Comparison of ENCODE assay signal across 27 cellular contexts in the genomic region with DNA sequence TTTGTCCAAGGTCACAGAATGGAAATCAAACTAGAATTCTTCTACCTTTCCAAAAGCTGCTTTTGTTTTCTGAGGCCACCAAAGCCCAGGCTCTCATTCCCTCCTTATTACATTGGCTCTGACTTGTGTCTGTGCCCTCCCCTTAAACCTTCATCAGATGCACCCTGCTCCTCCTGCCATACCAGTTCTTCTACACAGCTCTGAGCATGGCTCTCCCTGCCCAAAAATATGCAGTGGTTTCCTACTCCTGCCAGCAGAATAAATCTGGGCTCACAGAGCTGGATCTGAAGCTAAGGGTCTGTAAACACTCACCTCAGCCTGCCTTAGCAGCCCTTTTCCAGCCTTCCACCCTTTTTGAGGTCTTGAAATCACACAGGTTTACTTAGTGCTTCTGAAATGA. TPM values are rescaled to one million over a fixed set of nuclear protein-coding genes. Genes with fewer than 3 reads are reported as not detected.
DNase-seq lines count a peak whose midpoint lies in the region; ATAC-seq, FAIRE-seq and TF ChIP-seq lines count a peak whose summit lies in the region.
"Had no signal": no experiment of that assay in that cellular context is flagged by ENCODE, and none has a peak within 500 bp of the region (broad histone marks: within the 10 kb centered on the region; RNA-seq: fewer than 3 reads in every experiment).

No MANE protein-coding gene starts in this region.

- peak; percentile 23 for FAIRE-seq in keratinocyte (lab: Jason Lieb, UNC)
- FAIRE-seq: A549, H1 had no signal

- no peak for TF ChIP-seq POLR2A in right lobe of liver (IDR thresholded peaks at IDR 0.05)

- H3K9me3 ChIP-seq in keratinocyte (ENCODE audit: control insufficient read depth, low read depth, low read length) (no peaks in the 10 kb centered on the region), smooth muscle cell (replicated peaks; ENCODE audit: low read depth) (no peaks in the 10 kb centered on the region), right atrium auricular region (no peaks in the 10 kb centered on the region), right lobe of liver (no peaks in the 10 kb centered on the region)
- H3K9me3 ChIP-seq: A549, psoas muscle had no signal

- TF ChIP-seq CTCF in astrocyte of the cerebellum (IDR thresholded peaks at IDR 0.05; ENCODE audit: low read depth, low read length, missing control alignments): no peak
- no peak for TF ChIP-seq CTCF in keratinocyte (optimal IDR thresholded peaks at IDR 0.05 in 1 of 3, IDR thresholded peaks at IDR 0.05 in 1 of 3, conservative IDR thresholded peaks at IDR 0.05 in 1 of 3; ENCODE audit: extremely low read depth in 1 of 3, insufficient read depth in 2 of 3, low read length in 3 of 3)
- TF ChIP-seq CTCF in smooth muscle cell (IDR thresholded peaks at IDR 0.05; ENCODE audit: borderline replicate concordance, insufficient read depth, poor library complexity, severe bottlenecking): no peak
- TF ChIP-seq CTCF in right atrium auricular region (IDR thresholded peaks at IDR 0.05): no peak
- no peak for TF ChIP-seq CTCF in right lobe of liver (IDR thresholded peaks at IDR 0.05)

- no peak overlapping the region for H3K27ac ChIP-seq in keratinocyte (ENCODE audit: control insufficient read depth, insufficient read depth, low read length)
- peak overlapping the region; percentile 31 for H3K27ac ChIP-seq in smooth muscle cell (ENCODE audit: low read depth)
- no peak overlapping the region for H3K27ac ChIP-seq in right atrium auricular region
- no peak overlapping the region for H3K27ac ChIP-seq in right lobe of liver
- H3K27ac ChIP-seq: A549, brain microvascular endothelial cell, psoas muscle had no signal

- H3K36me3 ChIP-seq in keratinocyte (ENCODE audit: control insufficient read depth in 2 of 2, extremely low read depth in 1 of 2, insufficient read depth in 2 of 2, low read length in 2 of 2) (peaks cover 11 to 13% of the 10 kb centered on the region in 2 experiments), smooth muscle cell (ENCODE audit: low read depth) (peaks cover 45% of the 10 kb centered on the region), right atrium auricular region (peaks cover 46% of the 10 kb centered on the region), right lobe of liver (peaks cover 2 to 45% (median 22%) of the 10 kb centered on the region in 4 donors)

- dilution Hi-C loops in keratinocyte (cut with MboI; ENCODE audit: extremely low pct_ligation_motif_present, low sequenced_read_pairs): no loop called here

- peaks cover 9% of the 10 kb centered on the region for H3F3A ChIP-seq in smooth muscle cell (ENCODE audit: low read depth)

- H3K9me1 ChIP-seq in keratinocyte (ENCODE audit: control insufficient read depth, extremely low read depth, insufficient read depth, low read length): no peaks in the 10 kb centered on the region

- H2AFZ ChIP-seq in keratinocyte (ENCODE audit: control insufficient read depth, low read length) (no peak overlapping the region), smooth muscle cell (ENCODE audit: low read depth) (no peak overlapping the region)

- H3K4me1 ChIP-seq in keratinocyte (ENCODE audit: control insufficient read depth, extremely low read depth, insufficient read depth, low read length) (peaks cover 7% of the 10 kb centered on the region), smooth muscle cell (ENCODE audit: low read depth) (no peaks in the 10 kb centered on the region), right atrium auricular region (no peaks in the 10 kb centered on the region), right lobe of liver (no peaks in the 10 kb centered on the region)
- H3K4me1 ChIP-seq: A549, psoas muscle had no signal

- H3K79me2 ChIP-seq in keratinocyte (ENCODE audit: control insufficient read depth, insufficient read depth, low read length) (no peaks in the 10 kb centered on the region), smooth muscle cell (ENCODE audit: low read depth) (peaks cover 24% of the 10 kb centered on the region)

- H3K4me3 ChIP-seq in astrocyte of the cerebellum (ENCODE audit: low read depth, low read length): no peak overlapping the region
- H3K4me3 ChIP-seq in keratinocyte (ENCODE audit: control insufficient read depth in 2 of 3, extremely low read depth in 1 of 3, insufficient read depth in 2 of 3, low read depth in 1 of 3, low read length in 3 of 3): no peak overlapping the region
- H3K4me3 ChIP-seq in smooth muscle cell: no peak overlapping the region
- no peak overlapping the region for H3K4me3 ChIP-seq in right atrium auricular region
- no peak overlapping the region for H3K4me3 ChIP-seq in right lobe of liver
- H3K4me3 ChIP-seq: A549, psoas muscle had no signal

- no peaks in the 10 kb centered on the region for H4K20me1 ChIP-seq in keratinocyte (ENCODE audit: control insufficient read depth, extremely low read depth, insufficient read depth, low read length)
- H4K20me1 ChIP-seq in smooth muscle cell (ENCODE audit: low read depth): peaks cover 76% of the 10 kb centered on the region

- H3K9ac ChIP-seq in keratinocyte (ENCODE audit: control insufficient read depth, extremely low read depth, insufficient read depth, low read length) (no peak overlapping the region), smooth muscle cell (ENCODE audit: low read depth) (no peak overlapping the region)

- in situ Hi-C loops in astrocyte of the cerebellum (cut with HindIII; ENCODE audit: low sequenced_read_pairs): no loop called here

- intact Hi-C loops in right lobe of liver (cut with DNase I): no loop called here

- peak; percentile 12 for DNase-seq in ELF-1 (ENCODE audit: low read depth, low spot score)
- DNase-seq in astrocyte of the cerebellum (ENCODE audit: low read depth): peak; percentile 11
- DNase-seq in keratinocyte (ENCODE audit: low read depth, low spot score): no peak
- no peak for DNase-seq in smooth muscle cell (lab: John Stamatoyannopoulos, UW; ENCODE audit: unreplicated experiment)
- no peak for DNase-seq in GM19240 (ENCODE audit: insufficient read length, low spot score)
- no peak for DNase-seq in activated CD8-positive, alpha-beta memory T cell treated with anti-CD3 and anti-CD28 coated beads, Interleukin-2, amount 50 U/mL, for 48 hours
- no peak for DNase-seq in right atrium auricular region (ENCODE audit: low spot score)
- DNase-seq in right lobe of liver: no peak
- DNase-seq: activated CD4-positive, alpha-beta T cell treated with anti-CD3 and anti-CD28 coated beads, Interleukin-2, amount 50 U/mL, for 4 hours; activated CD8-positive, alpha-beta memory T cell treated with anti-CD3 and anti-CD28 coated beads, Interleukin-2, amount 10 ng/mL, durations not matched to agents 7 days and 5 days; activated T-cell treated with anti-CD3 and anti-CD28 coated beads, Interleukin-2, amount 50 U/mL, for 72 hours; AML-193; brain microvascular endothelial cell; CD4-positive, CD25-positive, alpha-beta regulatory T cell; hippocampal formation; naive thymus-derived CD4-positive, alpha-beta T cell; NCI-H1092 treated with DMSO at 0.1 percent for 48 hours; NCI-H1930; NCI-H2171 treated with DMSO at 0.1 percent for 48 hours; NCI-H510A treated with DMSO at 0.1 percent for 48 hours; nucleus accumbens; psoas muscle; stimulated activated CD4-positive, alpha-beta T cell treated with anti-CD3 and anti-CD28 coated beads, Interleukin-15, amount 100 ng/mL, for 24 hours; stimulated activated CD4-positive, alpha-beta T cell treated with anti-CD3 and anti-CD28 coated beads, Interleukin-4, amount 100 ng/mL, for 4 hours; T-helper 1 cell had no signal

- H3K27me3 ChIP-seq in keratinocyte (ENCODE audit: control insufficient read depth, extremely low read depth, insufficient read depth, low read length) (no peaks in the 10 kb centered on the region), smooth muscle cell (ENCODE audit: low read depth) (no peaks in the 10 kb centered on the region), right atrium auricular region (no peaks in the 10 kb centered on the region), right lobe of liver (no peaks in the 10 kb centered on the region)
- H3K27me3 ChIP-seq: brain microvascular endothelial cell had no signal

- no peak for ATAC-seq in right lobe of liver
- ATAC-seq: A549; activated CD8-positive, alpha-beta memory T cell treated with anti-CD3 and anti-CD28 coated beads, Interleukin-2, amount 10 ng/mL, durations not matched to agents 7 days and 5 days; activated T-cell treated with anti-CD3 and anti-CD28 coated beads, Interleukin-2, amount 50 U/mL, for 72 hours; naive thymus-derived CD4-positive, alpha-beta T cell; psoas muscle had no signal

- H3K4me2 ChIP-seq in keratinocyte (ENCODE audit: control insufficient read depth, extremely low read depth, insufficient read depth, low read depth, low read length) (no peak overlapping the region), smooth muscle cell (no peak overlapping the region)
- H3K4me2 ChIP-seq: A549 had no signal

RNA-seq across cellular contexts. Expression of gene TTC3, which starts 55.0 kb away (rescaled TPM):
- polyA plus RNA-seq in keratinocyte (37.0 to 42.8 TPM (median 38.5 TPM) in 3 replicates), smooth muscle cell (177 and 193 TPM in 2 replicates)
- 177 TPM for polyA plus RNA-seq in keratinocyte (2011; ENCODE audit: low read depth)
- polyA plus RNA-seq in keratinocyte (2011; cell fraction: cytosol; rRNA removed): 38.0 and 40.7 TPM in 2 replicates
- polyA plus RNA-seq in keratinocyte (2011; cell fraction: nucleus; rRNA removed): 90.5 and 92.8 TPM in 2 replicates
- 23.5 and 36.1 TPM in 2 replicates for polyA plus RNA-seq in keratinocyte (2012; ENCODE audit: low replicate concordance)
- polyA minus RNA-seq in keratinocyte: 18.4 to 77.9 TPM (median 41.8 TPM) in 3 replicates
- 68.9 TPM for polyA minus RNA-seq in keratinocyte (2011; cell fraction: cytosol; rRNA and poly(A)+ RNA removed)
- 65.2 and 134 TPM in 2 replicates for polyA minus RNA-seq in keratinocyte (2011; cell fraction: nucleus; rRNA and poly(A)+ RNA removed)
- total RNA-seq in smooth muscle cell (224 and 331 TPM in 2 replicates), right atrium auricular region (100 to 1,000 TPM in 1 of 2 donors, 10 to 100 TPM in 1; 63.6 to 111 TPM), right lobe of liver (10 to 100 TPM; 46.7 to 68.7 (median 54.2) TPM)

RNA-seq across cellular contexts. Expression of gene PIGP, which starts 55.2 kb away (rescaled TPM):
- polyA plus RNA-seq in keratinocyte (12.3 to 31.8 TPM (median 22.4 TPM) in 3 replicates), smooth muscle cell (17.6 and 19.3 TPM in 2 replicates)
- 3.1 TPM for polyA plus RNA-seq in keratinocyte (2011; ENCODE audit: low read depth)
- 15.5 and 43.0 TPM in 2 replicates for polyA plus RNA-seq in keratinocyte (2011; cell fraction: cytosol; rRNA removed)
- 13.8 and 16.2 TPM in 2 replicates for polyA plus RNA-seq in keratinocyte (2011; cell fraction: nucleus; rRNA removed)
- 11.6 and 12.5 TPM in 2 replicates for polyA plus RNA-seq in keratinocyte (2012; ENCODE audit: low replicate concordance)
- 6.2 to 11.4 TPM (median 6.2 TPM) in 3 replicates for polyA minus RNA-seq in keratinocyte
- 11.1 TPM for polyA minus RNA-seq in keratinocyte (2011; cell fraction: cytosol; rRNA and poly(A)+ RNA removed)
- polyA minus RNA-seq in keratinocyte (2011; cell fraction: nucleus; rRNA and poly(A)+ RNA removed): 1.7 and 4.0 TPM in 2 replicates
- total RNA-seq in smooth muscle cell (13.8 and 15.4 TPM in 2 replicates), right atrium auricular region (10 to 100 TPM; 26.1 to 37.3 TPM), right lobe of liver (10 to 100 TPM; 11.3 to 19.0 (median 17.3) TPM)

Comparison
In these comparisons a context has a peak if more than half of its experiments do, and no peak if none do; other contexts are left out.
1. DNase-seq: peak in ELF-1 (single experiment) and astrocyte of the cerebellum (single experiment); none in keratinocyte (single experiment), smooth muscle cell (single experiment), GM19240 (single experiment), activated CD8-positive, alpha-beta memory T cell treated with anti-CD3 and anti-CD28 coated beads, Interleukin-2, amount 50 U/mL, for 48 hours (single experiment), right atrium auricular region (single experiment) and right lobe of liver (0 of 3).